In genomic region chr17:65360961-65361552, GRCh38 we compare ENCODE assay signal across 15 cellular contexts.
DNase-seq lines count a peak whose midpoint lies in the region; ATAC-seq and TF ChIP-seq lines count a peak whose summit lies in the region.
"Had no signal": no experiment of that assay in that cellular context is flagged by ENCODE, and none has a peak within 500 bp of the region (broad histone marks: within the 10 kb centered on the region; RNA-seq: fewer than 3 reads in every experiment).

No MANE protein-coding gene starts in this region.

- CTCF ChIA-PET in activated CD4-positive, alpha-beta T cell treated with anti-CD3 and anti-CD28 coated beads for 36 hours (lab: Charles Lee) = no interaction called here

- H3K4me3 ChIP-seq in colonic mucosa (no peak overlapping the region), mucosa of rectum (ENCODE audit: low read length in 2 of 2) (no peak overlapping the region)
- H3K4me3 ChIP-seq: BLaER1 treated with 17β-estradiol and CSF1 and Interleukin-3, amounts not matched to agents 10 nM and 100 nM; GM23338 had no signal

- no peaks in the 10 kb centered on the region for H3K36me3 Mint-ChIP-seq in activated CD4-positive, alpha-beta T cell treated with anti-CD3 and anti-CD28 coated beads, Interleukin-2, amount 10 ng/mL, durations not matched to agents 24 days and 14 days (ENCODE audit: low read depth)
- no peaks in the 10 kb centered on the region for H3K36me3 Mint-ChIP-seq in activated CD4-positive, alpha-beta T cell treated with anti-CD3 and anti-CD28 coated beads for 36 hours (ENCODE audit: low read depth)
- H3K36me3 Mint-ChIP-seq: CD4-positive, CD25-positive, alpha-beta regulatory T cell had no signal

- H3K4me1 ChIP-seq in colonic mucosa = peaks cover 6% of the 10 kb centered on the region
- peaks cover 2 to 13% of the 10 kb centered on the region in 2 donors for H3K4me1 ChIP-seq in mucosa of rectum (ENCODE audit: control insufficient read depth in 2 of 2, insufficient read depth in 2 of 2, low read length in 2 of 2)

- peaks cover 5% of the 10 kb centered on the region for H3K27me3 Mint-ChIP-seq in activated CD4-positive, alpha-beta T cell treated with anti-CD3 and anti-CD28 coated beads, Interleukin-2, amount 10 ng/mL, durations not matched to agents 24 days and 14 days
- H3K27me3 Mint-ChIP-seq in activated CD4-positive, alpha-beta T cell treated with anti-CD3 and anti-CD28 coated beads for 36 hours = peaks cover 6% of the 10 kb centered on the region

- intact Hi-C loops in activated CD4-positive, alpha-beta T cell treated with anti-CD3 and anti-CD28 coated beads, Interleukin-2, amount 10 ng/mL, durations not matched to agents 24 days and 14 days (cut with micrococcal nuclease) = loop anchor here (10.0 kb wide), 1 partner anchor 194 kb away; no protein-coding TSS in a partner anchor
- intact Hi-C loops in activated CD4-positive, alpha-beta T cell treated with anti-CD3 and anti-CD28 coated beads for 36 hours (cut with DNase I, micrococcal nuclease) = no loop called here
- intact Hi-C loops in colonic mucosa (cut with DNase I) = no loop called here
- intact Hi-C loops in head of caudate nucleus (cut with DNase I) = no loop called here

- peak; percentile 49 for DNase-seq in activated CD4-positive, alpha-beta T cell treated with anti-CD3 and anti-CD28 coated beads, Interleukin-2, amount 10 ng/mL, durations not matched to agents 24 days and 14 days
- DNase-seq in activated CD4-positive, alpha-beta T cell treated with anti-CD3 and anti-CD28 coated beads for 36 hours = no peak
- DNase-seq in colonic mucosa (peak; percentile 55), head of caudate nucleus (no peak)
- DNase-seq: ACHN; Calu3; CD4-positive, CD25-positive, alpha-beta regulatory T cell; DMS 273 treated with DMSO at 0.1 percent for 48 hours; H7; IMR-90 had no signal

- H3K27me3 ChIP-seq in colonic mucosa (no peaks in the 10 kb centered on the region), mucosa of rectum (ENCODE audit: control insufficient read depth in 2 of 2, insufficient read depth in 2 of 2, low read length in 2 of 2) (no peaks in the 10 kb centered on the region)
- H3K27me3 ChIP-seq: BLaER1 treated with 17β-estradiol and CSF1 and Interleukin-3, amounts not matched to agents 10 nM and 100 nM had no signal

- H3K9me3 Mint-ChIP-seq in activated CD4-positive, alpha-beta T cell treated with anti-CD3 and anti-CD28 coated beads, Interleukin-2, amount 10 ng/mL, durations not matched to agents 24 days and 14 days = no peaks in the 10 kb centered on the region
- H3K9me3 Mint-ChIP-seq in activated CD4-positive, alpha-beta T cell treated with anti-CD3 and anti-CD28 coated beads for 36 hours (ENCODE audit: low read depth) = no peaks in the 10 kb centered on the region

- H3K4me3 Mint-ChIP-seq in activated CD4-positive, alpha-beta T cell treated with anti-CD3 and anti-CD28 coated beads, Interleukin-2, amount 10 ng/mL, durations not matched to agents 24 days and 14 days = no peak overlapping the region
- no peak overlapping the region for H3K4me3 Mint-ChIP-seq in activated CD4-positive, alpha-beta T cell treated with anti-CD3 and anti-CD28 coated beads for 36 hours
- H3K4me3 Mint-ChIP-seq: CD4-positive, CD25-positive, alpha-beta regulatory T cell; GM23338 had no signal

- H3K27ac Mint-ChIP-seq in activated CD4-positive, alpha-beta T cell treated with anti-CD3 and anti-CD28 coated beads, Interleukin-2, amount 10 ng/mL, durations not matched to agents 24 days and 14 days = no peak overlapping the region
- no peak overlapping the region for H3K27ac Mint-ChIP-seq in activated CD4-positive, alpha-beta T cell treated with anti-CD3 and anti-CD28 coated beads for 36 hours
- H3K27ac Mint-ChIP-seq: CD4-positive, CD25-positive, alpha-beta regulatory T cell; GM23338 had no signal

- H3K27ac ChIP-seq in colonic mucosa (no peak overlapping the region), mucosa of rectum (ENCODE audit: low read depth in 2 of 2, low read length in 2 of 2) (peak overlapping the region; percentile 47 to 58)
- H3K27ac ChIP-seq: BLaER1 treated with 17β-estradiol and CSF1 and Interleukin-3, amounts not matched to agents 10 nM and 100 nM had no signal

- H3K9ac ChIP-seq in colonic mucosa (ENCODE audit: low read depth in 2 of 2, low read length in 2 of 2) (no peak overlapping the region), mucosa of rectum (ENCODE audit: low read depth in 1 of 2, low read length in 2 of 2) (no peak overlapping the region)
- H3K9ac ChIP-seq: BLaER1 treated with 17β-estradiol and CSF1 and Interleukin-3, amounts not matched to agents 10 nM and 100 nM had no signal

- no peak for ATAC-seq in activated CD4-positive, alpha-beta T cell treated with anti-CD3 and anti-CD28 coated beads for 36 hours
- ATAC-seq in HG02852 (IDR thresholded peaks at IDR 0.05; ENCODE audit: unreplicated experiment) (no peak), GM18868 (IDR thresholded peaks at IDR 0.05; ENCODE audit: unreplicated experiment) (no peak)
- ATAC-seq: GM23338 had no signal

- TF ChIP-seq CTCF in colonic mucosa (IDR thresholded peaks at IDR 0.05) = no peak

- peaks cover 5% of the 10 kb centered on the region for H3K4me1 Mint-ChIP-seq in activated CD4-positive, alpha-beta T cell treated with anti-CD3 and anti-CD28 coated beads, Interleukin-2, amount 10 ng/mL, durations not matched to agents 24 days and 14 days
- H3K4me1 Mint-ChIP-seq in activated CD4-positive, alpha-beta T cell treated with anti-CD3 and anti-CD28 coated beads for 36 hours = peaks cover 29% of the 10 kb centered on the region
- H3K4me1 Mint-ChIP-seq: CD4-positive, CD25-positive, alpha-beta regulatory T cell; GM23338 had no signal

- no peaks in the 10 kb centered on the region for H3K36me3 ChIP-seq in colonic mucosa
- no peaks in the 10 kb centered on the region for H3K36me3 ChIP-seq in mucosa of rectum (ENCODE audit: control insufficient read depth in 2 of 2, insufficient read depth in 2 of 2, low read length in 2 of 2)
- H3K36me3 ChIP-seq: BLaER1 treated with 17β-estradiol and CSF1 and Interleukin-3, amounts not matched to agents 10 nM and 100 nM had no signal

- POLR2A ChIA-PET in activated CD4-positive, alpha-beta T cell treated with anti-CD3 and anti-CD28 coated beads for 36 hours (lab: Charles Lee) = interaction anchor here (0.5 kb wide), 1 partner anchor 646 kb away, joined by 3 read pairs; no protein-coding TSS in a partner anchor

- H3K9me3 ChIP-seq in colonic mucosa (no peaks in the 10 kb centered on the region), mucosa of rectum (ENCODE audit: control insufficient read depth in 2 of 2, low read length in 2 of 2) (no peaks in the 10 kb centered on the region)

Comparison
In these comparisons a context has a peak if more than half of its experiments do, and no peak if none do; other contexts are left out.
1. DNase-seq: peak in activated CD4-positive, alpha-beta T cell treated with anti-CD3 and anti-CD28 coated beads, Interleukin-2, amount 10 ng/mL, durations not matched to agents 24 days and 14 days (single experiment) and colonic mucosa (single experiment); none in activated CD4-positive, alpha-beta T cell treated with anti-CD3 and anti-CD28 coated beads for 36 hours (single experiment) and head of caudate nucleus (0 of 42).